ENCODE assay signal across 18 cellular contexts in genomic region chr13:110317496-110318195, GRCh38. TPM values are rescaled to one million over a fixed set of nuclear protein-coding genes. Genes with fewer than 3 reads are reported as not detected.
"Had no signal": no experiment of that assay in that cellular context is flagged by ENCODE, and none has a peak within 500 bp of the region (broad histone marks: within the 10 kb centered on the region; RNA-seq: fewer than 3 reads in every experiment).

No MANE protein-coding gene starts in this region.

- H3K27ac ChIP-seq: colonic mucosa, parathyroid adenoma, testis, WERI-Rb-1 had no signal

- H3K4me3 Mint-ChIP-seq: activated CD4-positive, alpha-beta memory T cell treated with anti-CD3 and anti-CD28 coated beads, Interleukin-2, amount 10 ng/mL, durations not matched to agents 7 days and 5 days; activated naive CD4-positive, alpha-beta T cell treated with anti-CD3 and anti-CD28 coated beads, Interleukin-2, amount 50 U/mL, for 24 hours; activated T-cell treated with anti-CD3 and anti-CD28 coated beads, Interleukin-2, amount 50 U/mL, for 4 hours; immature natural killer cell; stimulated activated naive CD8-positive, alpha-beta T cell treated with anti-CD3 and anti-CD28 coated beads, Interleukin-15, Interleukin-2, amounts not matched to agents 100 ng/mL and 50 ng/mL, for 24 hours had no signal

- H3K4me1 ChIP-seq: colonic mucosa, parathyroid adenoma, testis, uterus had no signal

- H3K4me1 Mint-ChIP-seq: immature natural killer cell had no signal

- H3K36me3 ChIP-seq: colonic mucosa, uterus had no signal

- DNase-seq: activated CD4-positive, alpha-beta memory T cell treated with anti-CD3 and anti-CD28 coated beads, Interleukin-2, amount 10 ng/mL, durations not matched to agents 7 days and 5 days; activated effector memory CD4-positive, alpha-beta T cell treated with Interleukin-2 at 50 U/mL for 16 hours; activated T-cell treated with anti-CD3 and anti-CD28 coated beads, Interleukin-2, amount 50 U/mL, for 4 hours; caudate nucleus; colonic mucosa; foreskin fibroblast; immature natural killer cell; midbrain; small intestine; stimulated activated CD4-positive, alpha-beta T cell treated with anti-CD3 and anti-CD28 coated beads, Interleukin-4, amount 100 ng/mL, for 4 hours; testis; uterus; WERI-Rb-1 had no signal

- H3K27me3 ChIP-seq: colonic mucosa, testis, uterus had no signal

- ATAC-seq: activated T-cell treated with anti-CD3 and anti-CD28 coated beads, Interleukin-2, amount 50 U/mL, for 4 hours; SK-N-SH treated with all-trans-retinoic acid at 6 μM for 48 hours had no signal

- H3K9me3 ChIP-seq: colonic mucosa, testis, uterus had no signal

- H3K9me3 Mint-ChIP-seq: activated naive CD4-positive, alpha-beta T cell treated with anti-CD3 and anti-CD28 coated beads, Interleukin-2, amount 50 U/mL, for 24 hours; activated T-cell treated with anti-CD3 and anti-CD28 coated beads, Interleukin-2, amount 50 U/mL, for 4 hours; immature natural killer cell; stimulated activated naive CD8-positive, alpha-beta T cell treated with anti-CD3 and anti-CD28 coated beads, Interleukin-15, Interleukin-2, amounts not matched to agents 100 ng/mL and 50 ng/mL, for 24 hours had no signal

- H3K27ac Mint-ChIP-seq: activated CD4-positive, alpha-beta memory T cell treated with anti-CD3 and anti-CD28 coated beads, Interleukin-2, amount 10 ng/mL, durations not matched to agents 7 days and 5 days; activated naive CD4-positive, alpha-beta T cell treated with anti-CD3 and anti-CD28 coated beads, Interleukin-2, amount 50 U/mL, for 24 hours; immature natural killer cell; stimulated activated naive CD8-positive, alpha-beta T cell treated with anti-CD3 and anti-CD28 coated beads, Interleukin-15, Interleukin-2, amounts not matched to agents 100 ng/mL and 50 ng/mL, for 24 hours had no signal

- H3K4me3 ChIP-seq: colonic mucosa, lung, testis, uterus had no signal

- H3K36me3 Mint-ChIP-seq: activated naive CD4-positive, alpha-beta T cell treated with anti-CD3 and anti-CD28 coated beads, Interleukin-2, amount 50 U/mL, for 24 hours; immature natural killer cell had no signal

RNA-seq across cellular contexts. Expression of gene COL4A2, which starts 10.6 kb away (rescaled TPM):
- total RNA-seq: activated CD4-positive, alpha-beta memory T cell treated with anti-CD3 and anti-CD28 coated beads, Interleukin-2, amount 10 ng/mL, durations not matched to agents 7 days and 5 days had no signal

RNA-seq across cellular contexts. Expression of gene COL4A1, which starts 10.7 kb away (rescaled TPM):
- total RNA-seq: activated CD4-positive, alpha-beta memory T cell treated with anti-CD3 and anti-CD28 coated beads, Interleukin-2, amount 10 ng/mL, durations not matched to agents 7 days and 5 days had no signal
